20 cellular contexts compared by ENCODE assay signal in genomic region chr18:70936160-70936559, GRCh38.
A peak's percentile ranks its signal among the peaks of the same experiment; 100 is the strongest.
DNase-seq lines count a peak whose midpoint lies in the region; TF ChIP-seq lines count a peak whose summit lies in the region.
"Had no signal": no experiment of that assay in that cellular context is flagged by ENCODE, and none has a peak within 500 bp of the region (broad histone marks: within the 10 kb centered on the region; RNA-seq: fewer than 3 reads in every experiment).

No MANE protein-coding gene starts in this region.

- no peak overlapping the region for H3K9ac ChIP-seq in endodermal cell (ENCODE audit: extremely low read depth, low read length, poor library complexity, severe bottlenecking)
- H3K9ac ChIP-seq: BLaER1 treated with 17β-estradiol and CSF1 and Interleukin-3, amounts not matched to agents 10 nM and 100 nM had no signal

- no peak for TF ChIP-seq CTCF in endodermal cell (conservative IDR thresholded peaks at IDR 0.05)

- no peaks in the 10 kb centered on the region for H3K4me1 Mint-ChIP-seq in endodermal cell
- H3K4me1 Mint-ChIP-seq: B cell had no signal

- H3K27me3 ChIP-seq in endodermal cell (ENCODE audit: control insufficient read depth, insufficient read depth, low read length, poor library complexity, severe bottlenecking): no peaks in the 10 kb centered on the region
- H3K27me3 ChIP-seq: BLaER1 treated with 17β-estradiol and CSF1 and Interleukin-3, amounts not matched to agents 10 nM and 100 nM had no signal

- no peaks in the 10 kb centered on the region for H3K4me1 ChIP-seq in endodermal cell (ENCODE audit: control insufficient read depth, insufficient read depth, low read length)
- H3K4me1 ChIP-seq: A549; BLaER1 treated with 17β-estradiol and CSF1 and Interleukin-3, amounts not matched to agents 10 nM and 100 nM; Caco-2 had no signal

- in situ Hi-C loops in KBM-7 (cut with MboI; ENCODE audit: low pct_unique_long_range_greater_than_20kb, low sequenced_read_pairs): no loop called here

- no peaks in the 10 kb centered on the region for H3K36me3 Mint-ChIP-seq in endodermal cell (ENCODE audit: low read depth)
- H3K36me3 Mint-ChIP-seq: CD8-positive, alpha-beta T cell had no signal

- DNase-seq in NCI-H2171 treated with DMSO at 0.1 percent for 48 hours (lab: John Stamatoyannopoulos, UW): peak; percentile 1
- no peak for DNase-seq in NCI-H2171 (lab: John Stamatoyannopoulos, UW)
- peak; percentile 11 for DNase-seq in KBM-7
- DNase-seq in endodermal cell: peak; percentile 58
- peak; percentile 28 for DNase-seq in mesenteric fat pad (ENCODE audit: low spot score)
- DNase-seq in NK-92 (lab: John Stamatoyannopoulos, UW; ENCODE audit: unreplicated experiment): no peak
- DNase-seq in NCI-H2196 (lab: John Stamatoyannopoulos, UW; ENCODE audit: unreplicated experiment): no peak
- no peak for DNase-seq in NCI-H446 (lab: John Stamatoyannopoulos, UW)
- DNase-seq: AML-193; Caco-2; Calu3; CD4-positive, alpha-beta T cell; CD8-positive, alpha-beta T cell; DMS79 treated with DMSO at 0.1 percent for 48 hours; GF-D8 had no signal

- H3K4me3 ChIP-seq in endodermal cell (ENCODE audit: low read length): no peak overlapping the region
- H3K4me3 ChIP-seq: A549; BLaER1 treated with 17β-estradiol and CSF1 and Interleukin-3, amounts not matched to agents 10 nM and 100 nM had no signal

- H3K9me3 ChIP-seq in endodermal cell (ENCODE audit: control insufficient read depth, low read length): peaks cover 50% of the 10 kb centered on the region
- H3K9me3 ChIP-seq: A549, Caco-2 had no signal

- no peak overlapping the region for H3K27ac ChIP-seq in endodermal cell (ENCODE audit: low read depth, low read length)
- H3K27ac ChIP-seq: 22Rv1; A549; BLaER1 treated with 17β-estradiol and CSF1 and Interleukin-3, amounts not matched to agents 10 nM and 100 nM; C4-2B had no signal

- 73% methylated on average over 8 of the region's 8 CpGs; no CpG with 5 or more reads in 1 of the 2 experiments for WGBS in endodermal cell (ENCODE audit: insufficient coverage in 1 of 2, insufficient read length in 1 of 2), 2 experiments

- no peaks in the 10 kb centered on the region for H3K27me3 Mint-ChIP-seq in endodermal cell (ENCODE audit: insufficient read depth)
- H3K27me3 Mint-ChIP-seq: B cell; CD4-positive, alpha-beta T cell had no signal

- H3K4me3 Mint-ChIP-seq in endodermal cell: no peak overlapping the region
- H3K4me3 Mint-ChIP-seq: B cell; CD4-positive, alpha-beta T cell; CD8-positive, alpha-beta T cell had no signal

- H3K27ac Mint-ChIP-seq in endodermal cell: no peak overlapping the region
- H3K27ac Mint-ChIP-seq: B cell; CD4-positive, alpha-beta T cell; CD8-positive, alpha-beta T cell had no signal

- H3K36me3 ChIP-seq in endodermal cell (ENCODE audit: control insufficient read depth, insufficient read depth, low read length): no peaks in the 10 kb centered on the region
- H3K36me3 ChIP-seq: BLaER1 treated with 17β-estradiol and CSF1 and Interleukin-3, amounts not matched to agents 10 nM and 100 nM had no signal

- H3K9me3 Mint-ChIP-seq in endodermal cell: no peaks in the 10 kb centered on the region
- H3K9me3 Mint-ChIP-seq: CD8-positive, alpha-beta T cell had no signal

Comparison
In these comparisons a context has a peak if more than half of its experiments do, and no peak if none do; other contexts are left out.
1. DNase-seq: peak in NCI-H2171 treated with DMSO at 0.1 percent for 48 hours (single experiment), KBM-7 (single experiment), endodermal cell (single experiment) and mesenteric fat pad (single experiment); none in NCI-H2171 (single experiment), NK-92 (single experiment), NCI-H2196 (single experiment) and NCI-H446 (0 of 2).